In the genomic region with DNA sequence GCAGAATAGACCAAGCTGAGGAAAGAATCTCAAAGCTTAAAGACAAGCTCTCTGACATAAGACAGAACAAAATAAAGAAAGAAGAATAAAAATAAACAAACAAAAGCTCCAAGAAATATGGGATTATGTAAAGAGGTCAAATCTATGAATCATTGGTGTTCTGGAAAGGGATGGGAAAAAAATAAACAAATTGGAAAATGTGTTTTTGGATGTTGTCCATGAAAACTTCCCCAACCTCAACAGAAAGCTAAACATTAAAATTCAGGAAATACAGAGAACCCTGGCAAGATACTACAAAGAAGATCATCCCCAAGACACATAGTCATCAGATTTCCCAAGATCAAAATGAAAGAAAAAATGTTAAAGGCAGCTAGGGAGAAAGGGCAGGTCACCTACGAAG, we compare ENCODE assay signal across 23 cellular contexts.
DNase-seq lines count a peak whose midpoint lies in the region; ATAC-seq and TF ChIP-seq lines count a peak whose summit lies in the region.
"Had no signal": no experiment of that assay in that cellular context is flagged by ENCODE, and none has a peak within 500 bp of the region (broad histone marks: within the 10 kb centered on the region; RNA-seq: fewer than 3 reads in every experiment).

No MANE protein-coding gene starts in this region.

- BruUV-seq in PC-3 (replicated peaks; lab: Mats Ljungman, UMichigan): no TSS peak

- H3K4me1 Mint-ChIP-seq in nephron: peaks cover 24% of the 10 kb centered on the region
- H3K4me1 Mint-ChIP-seq: CD14-positive monocyte; CD8-positive, alpha-beta memory T cell had no signal

- CTCF ChIA-PET in PC-3 (lab: Charles Lee): no interaction called here

- H3K27ac ChIP-seq in PC-3 (ENCODE audit: low read length): no peak overlapping the region
- no peak overlapping the region for H3K27ac ChIP-seq in esophagus muscularis mucosa (replicated peaks in 1 of 4)
- H3K27ac ChIP-seq: A549; BLaER1 treated with 17β-estradiol and CSF1 and Interleukin-3, amounts not matched to agents 10 nM and 100 nM; GM23248 had no signal

- H4K20me1 ChIP-seq in PC-3 (ENCODE audit: low read length): no peaks in the 10 kb centered on the region
- H4K20me1 ChIP-seq: BLaER1 treated with 17β-estradiol and CSF1 and Interleukin-3, amounts not matched to agents 10 nM and 100 nM had no signal

- ATAC-seq in PC-3 (peak; percentile 37), GM21723 (IDR thresholded peaks at IDR 0.05; ENCODE audit: unreplicated experiment) (no peak)
- ATAC-seq: A549, HCT116 had no signal

- no peak overlapping the region for H3K4me3 Mint-ChIP-seq in nephron
- H3K4me3 Mint-ChIP-seq: CD14-positive monocyte; CD4-positive, alpha-beta T cell; CD8-positive, alpha-beta memory T cell had no signal

- peak overlapping the region in 2 of 3 experiments; percentile 58 to 97 for H3K27ac Mint-ChIP-seq in nephron
- H3K27ac Mint-ChIP-seq: CD14-positive monocyte; CD4-positive, alpha-beta T cell; CD8-positive, alpha-beta memory T cell had no signal

- DNase-seq in HCEC 1CT (peak; percentile 63), PC-3 (no peak), dedifferentiated amniotic fluid mesenchymal stem cell (ENCODE audit: extremely low spot score) (peak; percentile 43), esophagus muscularis mucosa (ENCODE audit: extremely low spot score) (no peak)
- DNase-seq in stimulated activated CD4-positive, alpha-beta T cell treated with anti-CD3 and anti-CD28 coated beads, Interleukin-2, amount 100 ng/mL, for 24 hours: no peak
- DNase-seq: 8988T; ACHN; AML-193; BE2C; CD4-positive, alpha-beta T cell; CD8-positive, alpha-beta memory T cell; DMS 273 treated with DMSO at 0.1 percent for 48 hours; DMS53; DMS79 treated with DMSO at 0.1 percent for 48 hours; GF-D8; GM23248; H7 had no signal

- H3K4me3 ChIP-seq in PC-3 (ENCODE audit: low read length) (no peak overlapping the region), esophagus muscularis mucosa (no peak overlapping the region)
- H3K4me3 ChIP-seq: A549; BLaER1 treated with 17β-estradiol and CSF1 and Interleukin-3, amounts not matched to agents 10 nM and 100 nM; GM23248 had no signal

- no peak for TF ChIP-seq POLR2A in esophagus muscularis mucosa (IDR thresholded peaks at IDR 0.05; ENCODE audit: low read depth)

- H3K27me3 ChIP-seq in PC-3 (ENCODE audit: low read length) (no peaks in the 10 kb centered on the region), esophagus muscularis mucosa (no peaks in the 10 kb centered on the region)
- H3K27me3 ChIP-seq: BE2C; BLaER1 treated with 17β-estradiol and CSF1 and Interleukin-3, amounts not matched to agents 10 nM and 100 nM had no signal

- H3K9ac ChIP-seq in PC-3 (ENCODE audit: low read length): no peak overlapping the region
- H3K9ac ChIP-seq: BLaER1 treated with 17β-estradiol and CSF1 and Interleukin-3, amounts not matched to agents 10 nM and 100 nM; GM23248 had no signal

- H3K9me3 ChIP-seq in PC-3 (ENCODE audit: low read length) (no peaks in the 10 kb centered on the region), esophagus muscularis mucosa (no peaks in the 10 kb centered on the region)
- H3K9me3 ChIP-seq: BE2C; BLaER1 treated with 17β-estradiol and CSF1 and Interleukin-3, amounts not matched to agents 10 nM and 100 nM had no signal

- H3K27me3 Mint-ChIP-seq in nephron (ENCODE audit: low read depth): no peaks in the 10 kb centered on the region
- H3K27me3 Mint-ChIP-seq: CD4-positive, alpha-beta T cell; CD8-positive, alpha-beta memory T cell had no signal

- H3K9me3 Mint-ChIP-seq in nephron: peaks cover 16% of the 10 kb centered on the region

- no peak overlapping the region for H2AFZ ChIP-seq in PC-3 (ENCODE audit: low read length)
- H2AFZ ChIP-seq: GM23248 had no signal

- H3K9me2 ChIP-seq in PC-3 (replicated peaks; ENCODE audit: low read length): no peaks in the 10 kb centered on the region

- no peaks in the 10 kb centered on the region for H3K79me2 ChIP-seq in PC-3 (ENCODE audit: low read length)

- no peak for TF ChIP-seq EP300 in esophagus muscularis mucosa (IDR thresholded peaks at IDR 0.05)

- 0% methylated on average over 1 of the region's 1 CpG for WGBS in esophagus muscularis mucosa

- H3K36me3 ChIP-seq in PC-3 (ENCODE audit: low read depth, low read length): no peaks in the 10 kb centered on the region
- H3K36me3 ChIP-seq in esophagus muscularis mucosa: no peaks in the 10 kb centered on the region
- H3K36me3 ChIP-seq: BE2C; BLaER1 treated with 17β-estradiol and CSF1 and Interleukin-3, amounts not matched to agents 10 nM and 100 nM had no signal

- no peak overlapping the region for H3K4me2 ChIP-seq in PC-3 (ENCODE audit: low read length)
- H3K4me2 ChIP-seq: A549; BLaER1 treated with 17β-estradiol and CSF1 and Interleukin-3, amounts not matched to agents 10 nM and 100 nM had no signal

- H3K36me3 Mint-ChIP-seq in nephron (ENCODE audit: low read depth): no peaks in the 10 kb centered on the region
- H3K36me3 Mint-ChIP-seq: CD14-positive monocyte; CD8-positive, alpha-beta memory T cell had no signal

- H3K4me1 ChIP-seq in PC-3 (ENCODE audit: insufficient read depth, low read length): no peaks in the 10 kb centered on the region
- no peaks in the 10 kb centered on the region for H3K4me1 ChIP-seq in esophagus muscularis mucosa
- H3K4me1 ChIP-seq: A549; BE2C; BLaER1 treated with 17β-estradiol and CSF1 and Interleukin-3, amounts not matched to agents 10 nM and 100 nM had no signal

- POLR2A ChIA-PET in PC-3 (lab: Charles Lee; ENCODE audit: unreplicated experiment): no interaction called here

- TF ChIP-seq CTCF in PC-3 (conservative IDR thresholded peaks at IDR 0.05; ENCODE audit: low read depth, low read length): no peak
- no peak for TF ChIP-seq CTCF in nephron (IDR thresholded peaks at IDR 0.05; ENCODE audit: unreplicated experiment in 3 of 3)
- no peak for TF ChIP-seq CTCF in esophagus muscularis mucosa (IDR thresholded peaks at IDR 0.05)

- no peaks in the 10 kb centered on the region for H3F3A ChIP-seq in PC-3 (ENCODE audit: low read length, unreplicated experiment)

- intact Hi-C loops in PC-3 (cut with micrococcal nuclease): no loop called here
- intact Hi-C loops in esophagus muscularis mucosa (cut with DNase I): no loop called here

Comparison
In these comparisons a context has a peak if more than half of its experiments do, and no peak if none do; other contexts are left out.
1. DNase-seq: peak in HCEC 1CT (single experiment) and dedifferentiated amniotic fluid mesenchymal stem cell (single experiment); none in PC-3 (single experiment), esophagus muscularis mucosa (single experiment) and stimulated activated CD4-positive, alpha-beta T cell treated with anti-CD3 and anti-CD28 coated beads, Interleukin-2, amount 100 ng/mL, for 24 hours (0 of 2).